In genomic region chr1:225119307-225119706, GRCh38 we compare ENCODE assay signal across 20 cellular contexts.
"Had no signal": no experiment of that assay in that cellular context is flagged by ENCODE, and none has a peak within 500 bp of the region (broad histone marks: within the 10 kb centered on the region; RNA-seq: fewer than 3 reads in every experiment).

No MANE protein-coding gene starts in this region.

- H3K4me3 ChIP-seq: adrenal gland, SK-N-MC had no signal

- DNase-seq: activated CD4-positive, alpha-beta memory T cell treated with anti-CD3 and anti-CD28 coated beads for 36 hours; activated CD4-positive, alpha-beta T cell treated with anti-CD3 and anti-CD28 coated beads, Interleukin-2, amount 10 ng/mL, durations not matched to agents 7 days and 5 days; activated CD4-positive, CD25-positive, alpha-beta regulatory T cell; activated CD8-positive, alpha-beta memory T cell treated with anti-CD3 and anti-CD28 coated beads for 24 hours; activated gamma-delta T cell treated with Interleukin-2 at 50 U/mL for 16 hours; activated naive CD4-positive, alpha-beta T cell treated with anti-CD3 and anti-CD28 coated beads, Interleukin-2, amount 10 ng/mL, durations not matched to agents 7 days and 5 days; activated naive CD8-positive, alpha-beta T cell treated with anti-CD3 and anti-CD28 coated beads for 36 hours; activated T-cell treated with anti-CD3 and anti-CD28 coated beads for 4 hours; activated T-cell treated with anti-CD3 and anti-CD28 coated beads, Interleukin-2, amount 50 U/mL, for 48 hours; adrenal gland; aorta; NCI-H1048; NCI-H146; NCI-H187 treated with DMSO at 0.1 percent for 48 hours; NCI-H2081 treated with DMSO at 0.1 percent for 48 hours; NCI-H446; NCI-H524; T-helper 1 cell had no signal

- ATAC-seq: Right ventricle myocardium inferior had no signal
